In genomic region chr5:132962429-132962928, GRCh38 we compare ENCODE assay signal across 8 cellular contexts. TPM values are rescaled to one million over a fixed set of nuclear protein-coding genes. Genes with fewer than 3 reads are reported as not detected.
DNase-seq lines count a peak whose midpoint lies in the region; ATAC-seq, FAIRE-seq and TF ChIP-seq lines count a peak whose summit lies in the region.

No MANE protein-coding gene starts in this region.

- no peaks in the 10 kb centered on the region for H3K4me1 ChIP-seq in small intestine (ENCODE audit: control insufficient read depth in 2 of 2, insufficient read depth in 1 of 2, low read depth in 1 of 2, low read length in 1 of 2)

- H3K27me3 ChIP-seq in bronchial epithelial cell (ENCODE audit: control insufficient read depth, insufficient read depth, low read length) (no peaks in the 10 kb centered on the region), small intestine (ENCODE audit: control insufficient read depth in 2 of 2, insufficient read depth in 2 of 2, low read length in 2 of 2) (no peaks in the 10 kb centered on the region)

- no peak for ATAC-seq in HG03439 (IDR thresholded peaks at IDR 0.05; ENCODE audit: unreplicated experiment)

- FAIRE-seq in bronchial epithelial cell (lab: Jason Lieb, UNC): no peak
- FAIRE-seq in small intestine (lab: Jason Lieb, UNC): no peak

- H3K36me3 Mint-ChIP-seq in IgD-negative memory B cell: peaks cover 6% of the 10 kb centered on the region

- no peak for TF ChIP-seq CTCF in bronchial epithelial cell (IDR thresholded peaks at IDR 0.05; ENCODE audit: insufficient read depth, low read length, severe bottlenecking)

- H3K36me3 ChIP-seq in bronchial epithelial cell (ENCODE audit: control insufficient read depth, insufficient read depth, low read length) (no peaks in the 10 kb centered on the region), small intestine (ENCODE audit: control insufficient read depth in 2 of 2, insufficient read depth in 2 of 2, low read length in 2 of 2) (peaks cover 0 to 1% of the 10 kb centered on the region in 2 donors)

- peak overlapping the region; percentile 88 for H3K4me3 ChIP-seq in bronchial epithelial cell (ENCODE audit: low read depth, low read length)
- peak overlapping the region; percentile 89 to 93 for H3K4me3 ChIP-seq in small intestine (ENCODE audit: low read depth in 1 of 2, low read length in 2 of 2)

- peak overlapping the region; percentile 88 to 94 (median 93) for H3K27ac Mint-ChIP-seq in IgD-negative memory B cell

- H3K27ac ChIP-seq in small intestine (ENCODE audit: low read depth in 1 of 2, low read length in 1 of 2): peak overlapping the region; percentile 96 to 99

- intact Hi-C loops in posterior cingulate gyrus (cut with DNase I): loop anchor here (2.0 to 10.0 kb wide), 4 partner anchors 65 to 128 kb away; partner anchors contain the start of genes HSPA4, SHROOM1 and ZCCHC10

- 0% methylated on average over 18 of the region's 18 CpGs for WGBS in small intestine, 3 donors

- H3K4me1 Mint-ChIP-seq in IgD-negative memory B cell: peaks cover 27 to 32% (median 30%) of the 10 kb centered on the region in 3 donors

- H3K9me3 ChIP-seq in small intestine (ENCODE audit: control insufficient read depth, low read depth): no peaks in the 10 kb centered on the region

- DNase-seq in DMS153 (lab: John Stamatoyannopoulos, UW) (peak; percentile 9), RKO (ENCODE audit: low spot score) (peak; percentile 79), bronchial epithelial cell (ENCODE audit: low read depth) (peak; percentile 71), iris pigment epithelial cell (ENCODE audit: low read depth) (peak; percentile 77), small intestine (peak; percentile 72), posterior cingulate gyrus (no peak)

- H3K9me3 Mint-ChIP-seq in IgD-negative memory B cell: no peaks in the 10 kb centered on the region

- H3K4me3 Mint-ChIP-seq in IgD-negative memory B cell: peak overlapping the region; percentile 91 to 97 (median 96)

- H3K27me3 Mint-ChIP-seq in IgD-negative memory B cell: no peaks in the 10 kb centered on the region

RNA-seq across cellular contexts. Expression of gene AFF4, which starts 1.0 kb away (rescaled TPM):
- polyA plus RNA-seq in IgD-negative memory B cell (28.5 TPM), small intestine (10 to 100 TPM in 1 of 3 donors, 1 to 10 TPM in 2; 7.0 to 12.6 (median 7.8) TPM)
- total RNA-seq in bronchial epithelial cell: 25.8 and 39.0 TPM in 2 replicates

Comparison
In these comparisons a context has a peak if more than half of its experiments do, and no peak if none do; other contexts are left out.
1. DNase-seq: peak in DMS153 (single experiment), RKO (single experiment), bronchial epithelial cell (single experiment), iris pigment epithelial cell (single experiment) and small intestine (single experiment); none in posterior cingulate gyrus (0 of 10).